6 cellular contexts compared by ENCODE assay signal in genomic region chr19:3606174-3606689, GRCh38. TPM values are rescaled to one million over a fixed set of nuclear protein-coding genes. Genes with fewer than 3 reads are reported as not detected.
DNase-seq lines count a peak whose midpoint lies in the region; ATAC-seq and TF ChIP-seq lines count a peak whose summit lies in the region.

No MANE protein-coding gene starts in this region.

- H3K9me3 ChIP-seq in HEK293 (ENCODE audit: control insufficient read depth, insufficient read depth, low read depth, low read length) (no peaks in the 10 kb centered on the region), muscle layer of colon (ENCODE audit: low read length) (no peaks in the 10 kb centered on the region)

- no peaks in the 10 kb centered on the region for H3K36me3 Mint-ChIP-seq in activated naive CD4-positive, alpha-beta T cell treated with anti-CD3 and anti-CD28 coated beads for 36 hours (ENCODE audit: low read depth)

- POLR2A ChIA-PET in HEK293 (lab: Yijun Ruan, JAX) = interaction anchor here (0.6 kb wide), 1 partner anchor 98 kb away, joined by 10 read pairs; no protein-coding TSS in a partner anchor

- no peak overlapping the region for H3K9ac ChIP-seq in muscle layer of colon (ENCODE audit: low read length)

- peaks cover 10% of the 10 kb centered on the region for H3K4me1 Mint-ChIP-seq in activated naive CD4-positive, alpha-beta T cell treated with anti-CD3 and anti-CD28 coated beads for 36 hours (ENCODE audit: low read depth)

- H3K4me3 Mint-ChIP-seq in activated naive CD4-positive, alpha-beta T cell treated with anti-CD3 and anti-CD28 coated beads for 36 hours = peak overlapping the region; percentile 9

- intact Hi-C loops in activated naive CD4-positive, alpha-beta T cell treated with anti-CD3 and anti-CD28 coated beads for 36 hours (cut with micrococcal nuclease) = no loop called here

- H3K36me3 ChIP-seq in HEK293 (ENCODE audit: control insufficient read depth in 2 of 2, insufficient read depth in 1 of 2, low read length in 2 of 2) (peaks cover 0 to 13% of the 10 kb centered on the region in 2 experiments; a peak in 2 of 3 replicates), muscle layer of colon (ENCODE audit: insufficient read depth, low read length) (peaks cover 3% of the 10 kb centered on the region)

- no peak overlapping the region for H3K27ac Mint-ChIP-seq in activated naive CD4-positive, alpha-beta T cell treated with anti-CD3 and anti-CD28 coated beads for 36 hours

- CTCF ChIA-PET in HEK293 (lab: Yijun Ruan, JAX) = no interaction called here
- CTCF ChIA-PET in activated naive CD4-positive, alpha-beta T cell treated with anti-CD3 and anti-CD28 coated beads for 36 hours (lab: Charles Lee) = no interaction called here

- H3K27ac ChIP-seq in HEK293 (ENCODE audit: extremely low read depth, low read depth, low read length) (no peak overlapping the region), muscle layer of colon (ENCODE audit: low read depth, low read length) (no peak overlapping the region)

- H3K4me3 ChIP-seq in HEK293 (ENCODE audit: low read depth, low read length) (peak overlapping the region; percentile 51), muscle layer of colon (ENCODE audit: low read depth in 1 of 2, low read length in 2 of 2) (peak overlapping the region; percentile 54 to 68)

- peak; percentile 46 for DNase-seq in activated naive CD4-positive, alpha-beta T cell treated with anti-CD3 and anti-CD28 coated beads for 36 hours
- DNase-seq in superior temporal gyrus (ENCODE audit: extremely low spot score) (no peak), D341Med (ENCODE audit: low spot score) (no peak)

- TF ChIP-seq CTCF in HEK293 (tag by site-specific recombination; IDR thresholded peaks at IDR 0.05) = no peak

- no peaks in the 10 kb centered on the region for H3K9me3 Mint-ChIP-seq in activated naive CD4-positive, alpha-beta T cell treated with anti-CD3 and anti-CD28 coated beads for 36 hours

- H3K27me3 ChIP-seq in muscle layer of colon (ENCODE audit: control insufficient read depth in 1 of 2, insufficient read depth in 2 of 2, low read length in 2 of 2) = no peaks in the 10 kb centered on the region

- no peaks in the 10 kb centered on the region for H3K27me3 Mint-ChIP-seq in activated naive CD4-positive, alpha-beta T cell treated with anti-CD3 and anti-CD28 coated beads for 36 hours (ENCODE audit: low read depth)

- peaks cover 3% of the 10 kb centered on the region; the same call in 1 of the 2 replicates for H3K4me1 ChIP-seq in HEK293 (ENCODE audit: control insufficient read depth, insufficient read depth, low read length)
- peaks cover 13% of the 10 kb centered on the region for H3K4me1 ChIP-seq in muscle layer of colon (ENCODE audit: insufficient read depth, low read length)

- no peak for ATAC-seq in HG03442 (IDR thresholded peaks at IDR 0.05; ENCODE audit: unreplicated experiment)

TF ChIP-seq in HEK293, 187 proteins besides CTCF, POLR2A, EP300 and RAD21:
- TF ChIP-seq SP2 (tag by site-specific recombination; IDR thresholded peaks at IDR 0.05) (peak; percentile 54), ZIC2 (tag by site-specific recombination; IDR thresholded peaks at IDR 0.05) (peak; percentile 93), KLF1 (tag by site-specific recombination; IDR thresholded peaks at IDR 0.05) (peak; percentile 39), ZNF664 (tag by site-specific recombination; IDR thresholded peaks at IDR 0.05) (no peak), ZNF558 (tag by site-specific recombination; IDR thresholded peaks at IDR 0.05) (no peak), ZNF350 (tag by site-specific recombination; IDR thresholded peaks at IDR 0.05) (no peak), KLF9 (tag by site-specific recombination; IDR thresholded peaks at IDR 0.05; ENCODE audit: low read depth) (peak; percentile 22; the same call in 1 of the 2 replicates), KLF10 (tag by site-specific recombination; IDR thresholded peaks at IDR 0.05) (no peak), ZNF2 (tag by site-specific recombination; IDR thresholded peaks at IDR 0.05) (0 out of 2 replicates have a peak, but pooled peaks have one; percentile 13), ZNF335 (tag by site-specific recombination; conservative IDR thresholded peaks at IDR 0.05) (peak; percentile 39; the same call in 1 of the 2 replicates), ZNF449 (tag by site-specific recombination; IDR thresholded peaks at IDR 0.05) (0 out of 2 replicates have a peak, but pooled peaks have one; percentile 54), ZEB2 (tag by site-specific recombination; IDR thresholded peaks at IDR 0.05) (peak; percentile 51), GLIS1 (tag by site-specific recombination; IDR thresholded peaks at IDR 0.05) (peak; percentile 39; the same call in 1 of the 2 replicates), ZBTB8A (tag by site-specific recombination; IDR thresholded peaks at IDR 0.05) (peak; percentile 32; the same call in 1 of the 2 replicates), ZBTB7A (tag by site-specific recombination; IDR thresholded peaks at IDR 0.05; ENCODE audit: low read depth) (peak; percentile 3; the same call in 1 of the 2 replicates), GLIS2 (tag by site-specific recombination; IDR thresholded peaks at IDR 0.05) (peak; percentile 54), ZNF174 (tag by site-specific recombination; IDR thresholded peaks at IDR 0.05) (no peak), HIC1 (tag by site-specific recombination; IDR thresholded peaks at IDR 0.05) (peak; percentile 91)

RNA-seq across cellular contexts. Expression of gene TBXA2R, which starts 0.4 kb away (rescaled TPM):
- total RNA-seq in activated naive CD4-positive, alpha-beta T cell treated with anti-CD3 and anti-CD28 coated beads for 36 hours = under 1 TPM; 0.41 to 0.42 TPM

RNA-seq across cellular contexts. Expression of gene CACTIN, which starts 20.4 kb away (rescaled TPM):
- total RNA-seq in activated naive CD4-positive, alpha-beta T cell treated with anti-CD3 and anti-CD28 coated beads for 36 hours = 10 to 100 TPM; 24.6 to 27.0 TPM

RNA-seq across cellular contexts. Expression of gene GIPC3, which starts 21.0 kb away (rescaled TPM):
- under 1 TPM; 0.20 to 0.29 TPM for total RNA-seq in activated naive CD4-positive, alpha-beta T cell treated with anti-CD3 and anti-CD28 coated beads for 36 hours

RNA-seq across cellular contexts. Expression of gene HMG20B, which starts 33.5 kb away (rescaled TPM):
- total RNA-seq in activated naive CD4-positive, alpha-beta T cell treated with anti-CD3 and anti-CD28 coated beads for 36 hours = 10 to 100 TPM; 63.3 to 65.9 TPM

RNA-seq across cellular contexts. Expression of gene MFSD12, which starts 48.8 kb away (rescaled TPM):
- total RNA-seq in activated naive CD4-positive, alpha-beta T cell treated with anti-CD3 and anti-CD28 coated beads for 36 hours = 10 to 100 TPM; 31.3 to 34.0 TPM
